1 cellular context compared by ENCODE assay signal in genomic region chr6:53614676-53615075, GRCh38.
TF ChIP-seq lines count a peak whose summit lies in the region.

No MANE protein-coding gene starts in this region.

TF ChIP-seq in HepG2, 621 proteins besides CTCF, POLR2A, EP300 and RAD21 (continued from another document and continues in another):
- TF ChIP-seq ATF3 (CRISPR knock-in tag; IDR thresholded peaks at IDR 0.05) (0 out of 2 replicates have a peak, but pooled peaks have one; percentile 37), ZNF800 (CRISPR knock-in tag; IDR thresholded peaks at IDR 0.05) (no peak), HHEX (CRISPR knock-in tag; IDR thresholded peaks at IDR 0.05) (no peak), BRF2 (CRISPR knock-in tag; IDR thresholded peaks at IDR 0.05) (no peak), HNF4A (CRISPR knock-in tag; IDR thresholded peaks at IDR 0.05) (peak; percentile 42; the same call in 1 of the 2 replicates), ARNT (IDR thresholded peaks at IDR 0.05) (no peak), ETS1 (CRISPR knock-in tag; IDR thresholded peaks at IDR 0.05) (no peak), TEF (CRISPR knock-in tag; IDR thresholded peaks at IDR 0.05) (0 out of 2 replicates have a peak, but pooled peaks have one; percentile 27), MXD4 (CRISPR knock-in tag; IDR thresholded peaks at IDR 0.05) (no peak), ZNF142 (CRISPR knock-in tag; IDR thresholded peaks at IDR 0.05) (no peak), NFKB2 (CRISPR knock-in tag; IDR thresholded peaks at IDR 0.05; ENCODE audit: borderline replicate concordance) (no peak), UBTF (CRISPR knock-in tag; IDR thresholded peaks at IDR 0.05) (no peak), ZNF510 (CRISPR knock-in tag; IDR thresholded peaks at IDR 0.05; ENCODE audit: low read depth) (no peak), ZBTB26 (CRISPR knock-in tag; IDR thresholded peaks at IDR 0.05; ENCODE audit: borderline replicate concordance) (no peak), ZNF704 (CRISPR knock-in tag; IDR thresholded peaks at IDR 0.05; ENCODE audit: borderline replicate concordance) (no peak), GMEB2 (CRISPR knock-in tag; IDR thresholded peaks at IDR 0.05; ENCODE audit: low read depth) (no peak), ZNF567 (CRISPR knock-in tag; IDR thresholded peaks at IDR 0.05; ENCODE audit: borderline replicate concordance) (no peak), ZNF747 (CRISPR knock-in tag; IDR thresholded peaks at IDR 0.05; ENCODE audit: borderline replicate concordance) (no peak), POGZ (CRISPR knock-in tag; IDR thresholded peaks at IDR 0.05) (no peak), NR2F1 (CRISPR knock-in tag; IDR thresholded peaks at IDR 0.05) (no peak), ZNF775 (CRISPR knock-in tag; IDR thresholded peaks at IDR 0.05; ENCODE audit: borderline replicate concordance) (no peak), HOXA3 (CRISPR knock-in tag; IDR thresholded peaks at IDR 0.05) (0 out of 2 replicates have a peak, but pooled peaks have one; percentile 20), NFKBIZ (CRISPR knock-in tag; IDR thresholded peaks at IDR 0.05) (no peak), RBM39 (IDR thresholded peaks at IDR 0.05; ENCODE audit: low read depth, low read length, poor library complexity, severe bottlenecking) (no peak), SALL1 (CRISPR knock-in tag; IDR thresholded peaks at IDR 0.05) (peak; percentile 73), ZNF256 (CRISPR knock-in tag; conservative IDR thresholded peaks at IDR 0.05) (no peak), ZBED4 (CRISPR knock-in tag; IDR thresholded peaks at IDR 0.05; ENCODE audit: borderline replicate concordance) (no peak), GMEB1 (CRISPR knock-in tag; IDR thresholded peaks at IDR 0.05; ENCODE audit: borderline replicate concordance) (no peak)
